In the genomic region with DNA sequence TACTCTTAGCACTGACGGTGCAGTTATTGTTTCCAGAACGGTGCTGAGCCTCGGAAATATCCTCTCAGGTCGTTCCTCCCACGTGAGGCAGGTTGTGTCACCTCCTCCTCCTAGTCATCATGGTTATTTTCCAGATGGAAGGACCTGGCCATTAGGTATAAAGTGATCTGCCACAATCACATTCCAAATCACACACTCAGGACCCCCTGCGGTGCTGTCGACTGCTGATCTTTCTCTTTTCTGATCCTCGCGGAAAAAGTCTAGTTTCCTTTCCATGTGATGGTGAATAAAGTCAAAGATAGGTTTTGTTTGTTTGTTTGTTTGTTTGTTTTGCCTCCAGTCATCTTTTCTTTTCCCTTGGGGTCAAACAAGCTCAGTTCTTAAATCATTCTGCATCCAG, we compare ENCODE assay signal across 27 cellular contexts. TPM values are rescaled to one million over a fixed set of nuclear protein-coding genes. Genes with fewer than 3 reads are reported as not detected.
DNase-seq lines count a peak whose midpoint lies in the region; ATAC-seq and TF ChIP-seq lines count a peak whose summit lies in the region.
"Had no signal": no experiment of that assay in that cellular context is flagged by ENCODE, and none has a peak within 500 bp of the region (broad histone marks: within the 10 kb centered on the region; RNA-seq: fewer than 3 reads in every experiment).

No MANE protein-coding gene starts in this region.

- peaks cover 18% of the 10 kb centered on the region for H3K27me3 Mint-ChIP-seq in chondrocyte (ENCODE audit: low read depth)

- no peak overlapping the region for H3K27ac Mint-ChIP-seq in chondrocyte (ENCODE audit: unreplicated experiment)
- H3K27ac Mint-ChIP-seq: activated CD4-positive, alpha-beta T cell treated with anti-CD3 and anti-CD28 coated beads, Interleukin-2, amount 10 ng/mL, durations not matched to agents 7 days and 5 days; activated naive CD4-positive, alpha-beta T cell treated with anti-CD3 and anti-CD28 coated beads, Interleukin-2, amount 50 U/mL, for 24 hours; natural killer cell; T-helper 2 cell treated with Interferon-gamma antibody and Interleukin-4, amounts not matched to agents 5 μg/mL and 100 μg/mL, for 36 hours had no signal

- TF ChIP-seq CTCF in left ventricle myocardium inferior (IDR thresholded peaks at IDR 0.05; ENCODE audit: borderline replicate concordance) (no peak), right atrium auricular region (IDR thresholded peaks at IDR 0.05) (no peak), chondrocyte (IDR thresholded peaks at IDR 0.05) (no peak), mucosa of descending colon (IDR thresholded peaks at IDR 0.05) (no peak)

- no peaks in the 10 kb centered on the region for H3K4me1 ChIP-seq in left ventricle myocardium inferior
- peaks cover 0 to 11% of the 10 kb centered on the region in 2 donors for H3K4me1 ChIP-seq in right atrium auricular region
- no peaks in the 10 kb centered on the region for H3K4me1 ChIP-seq in mucosa of descending colon (ENCODE audit: low read depth)
- H3K4me1 ChIP-seq: left lung, testis, uterus had no signal

- no peaks in the 10 kb centered on the region for H3K9me3 ChIP-seq in left ventricle myocardium inferior (replicated peaks)
- no peaks in the 10 kb centered on the region for H3K9me3 ChIP-seq in right atrium auricular region
- no peaks in the 10 kb centered on the region for H3K9me3 ChIP-seq in mucosa of descending colon
- H3K9me3 ChIP-seq: left lung, pancreas, SK-N-SH, testis, uterus had no signal

- H3K27me3 ChIP-seq in left ventricle myocardium inferior (ENCODE audit: low read depth) (peaks cover 21% of the 10 kb centered on the region), right atrium auricular region (no peaks in the 10 kb centered on the region)
- H3K27me3 ChIP-seq: pancreas, testis, uterus had no signal

- intact Hi-C loops in left ventricle myocardium inferior (cut with micrococcal nuclease), result no loop called here
- intact Hi-C loops in mucosa of descending colon (cut with DNase I, micrococcal nuclease), result no loop called here

- no peaks in the 10 kb centered on the region for H3K9me3 Mint-ChIP-seq in chondrocyte (ENCODE audit: low read depth)
- H3K9me3 Mint-ChIP-seq: activated CD4-positive, alpha-beta T cell treated with anti-CD3 and anti-CD28 coated beads, Interleukin-2, amount 10 ng/mL, durations not matched to agents 7 days and 5 days; activated naive CD4-positive, alpha-beta T cell treated with anti-CD3 and anti-CD28 coated beads, Interleukin-2, amount 50 U/mL, for 24 hours; natural killer cell; T-helper 2 cell treated with Interferon-gamma antibody and Interleukin-4, amounts not matched to agents 5 μg/mL and 100 μg/mL, for 36 hours had no signal

- no peaks in the 10 kb centered on the region for H3K4me1 Mint-ChIP-seq in chondrocyte (ENCODE audit: low read depth)
- H3K4me1 Mint-ChIP-seq: activated CD4-positive, alpha-beta T cell treated with anti-CD3 and anti-CD28 coated beads, Interleukin-2, amount 10 ng/mL, durations not matched to agents 7 days and 5 days; activated naive CD4-positive, alpha-beta T cell treated with anti-CD3 and anti-CD28 coated beads, Interleukin-2, amount 50 U/mL, for 24 hours; natural killer cell had no signal

- H3K36me3 Mint-ChIP-seq in chondrocyte (ENCODE audit: low read depth), result no peaks in the 10 kb centered on the region
- H3K36me3 Mint-ChIP-seq: activated naive CD4-positive, alpha-beta T cell treated with anti-CD3 and anti-CD28 coated beads, Interleukin-2, amount 50 U/mL, for 24 hours; natural killer cell had no signal

- H3K36me3 ChIP-seq in left ventricle myocardium inferior (no peaks in the 10 kb centered on the region), right atrium auricular region (no peaks in the 10 kb centered on the region), mucosa of descending colon (ENCODE audit: low read depth) (no peaks in the 10 kb centered on the region)
- H3K36me3 ChIP-seq: left lung, pancreas, uterus, WERI-Rb-1 had no signal

- DNase-seq in left ventricle myocardium inferior (no peak), right atrium auricular region (ENCODE audit: low spot score) (no peak), chondrocyte (ENCODE audit: low spot score) (peak; percentile 14), islet precursor cell (peak; percentile 17), mucosa of descending colon (no peak)
- DNase-seq in stimulated activated CD8-positive, alpha-beta memory T cell treated with anti-CD3 and anti-CD28 coated beads, Interleukin-4, amount 100 ng/mL, for 48 hours, result no peak
- DNase-seq: ACHN; activated CD4-positive, alpha-beta T cell treated with anti-CD3 and anti-CD28 coated beads, Interleukin-2, amount 10 ng/mL, durations not matched to agents 7 days and 5 days; anterior cingulate cortex; C1 segment of cervical spinal cord; caudate nucleus; left lung; natural killer cell; SK-N-SH; stimulated activated CD4-positive, alpha-beta T cell treated with anti-CD3 and anti-CD28 coated beads, Interleukin-12 subunit alpha, Interleukin-12 subunit beta, amount 100 ng/mL, for 4 hours; stimulated activated CD4-positive, alpha-beta T cell treated with anti-CD3 and anti-CD28 coated beads, Interleukin-4, amount 100 ng/mL, for 24 hours; stimulated activated naive CD4-positive, alpha-beta T cell; uterus; WERI-Rb-1 had no signal

- H3K27ac ChIP-seq in left ventricle myocardium inferior (replicated peaks) (peak overlapping the region; percentile 42), right atrium auricular region (no peak overlapping the region)
- H3K27ac ChIP-seq: KMS-11, left lung, testis, uterus, WERI-Rb-1 had no signal

- H3K4me3 ChIP-seq in left ventricle myocardium inferior, result no peak overlapping the region
- H3K4me3 ChIP-seq in right atrium auricular region, result no peak overlapping the region
- no peak overlapping the region for H3K4me3 ChIP-seq in mucosa of descending colon
- H3K4me3 ChIP-seq: left lung, pancreas, testis, uterus had no signal

- no peak overlapping the region for H3K4me3 Mint-ChIP-seq in chondrocyte (ENCODE audit: unreplicated experiment)
- H3K4me3 Mint-ChIP-seq: activated CD4-positive, alpha-beta T cell treated with anti-CD3 and anti-CD28 coated beads, Interleukin-2, amount 10 ng/mL, durations not matched to agents 7 days and 5 days; activated naive CD4-positive, alpha-beta T cell treated with anti-CD3 and anti-CD28 coated beads, Interleukin-2, amount 50 U/mL, for 24 hours; natural killer cell; T-helper 2 cell treated with Interferon-gamma antibody and Interleukin-4, amounts not matched to agents 5 μg/mL and 100 μg/mL, for 36 hours had no signal

- ATAC-seq in HG03378 (IDR thresholded peaks at IDR 0.05; ENCODE audit: unreplicated experiment) (no peak), mucosa of descending colon (no peak), HG03520 (IDR thresholded peaks at IDR 0.05; ENCODE audit: unreplicated experiment) (no peak)

RNA-seq across cellular contexts. Expression of gene ARHGEF4, which starts 28.7 kb away (rescaled TPM):
- total RNA-seq in left ventricle myocardium inferior (5.3 TPM), right atrium auricular region (1 to 10 TPM; 3.5 to 8.1 TPM), chondrocyte (6.3 to 12.3 TPM (median 10.6 TPM) in 3 replicates), mucosa of descending colon (10 to 100 TPM in 1 of 3 donors, 1 to 10 TPM in 1, under 1 TPM in 1; 0.94 to 14.0 (median 1.5) TPM)
- total RNA-seq: endothelial cell of umbilical vein had no signal

Comparison
In these comparisons a context has a peak if more than half of its experiments do, and no peak if none do; other contexts are left out.
1. DNase-seq: peak in chondrocyte (single experiment) and islet precursor cell (single experiment); none in left ventricle myocardium inferior (single experiment), right atrium auricular region (single experiment), mucosa of descending colon (0 of 3) and stimulated activated CD8-positive, alpha-beta memory T cell treated with anti-CD3 and anti-CD28 coated beads, Interleukin-4, amount 100 ng/mL, for 48 hours (single experiment).